Comparison of ENCODE assay signal across 18 cellular contexts in the genomic region with DNA sequence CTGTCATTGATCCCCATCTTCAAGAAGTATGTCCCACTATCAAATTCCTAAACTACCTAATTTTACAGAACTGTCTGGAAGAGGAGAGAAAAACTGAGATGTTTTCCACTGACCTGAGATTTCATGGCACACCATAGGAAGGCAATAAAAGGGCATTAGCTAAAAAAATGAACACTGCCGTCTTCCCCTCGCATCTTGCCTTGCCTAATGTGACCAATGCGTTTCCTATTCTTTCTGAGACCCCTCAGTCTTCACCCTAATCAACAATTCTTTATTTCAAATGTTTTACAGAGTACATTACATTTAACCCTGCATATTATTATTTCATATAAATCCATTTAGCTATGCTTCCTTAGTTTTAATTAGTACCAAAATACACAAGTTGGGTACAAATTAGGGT.
"Had no signal": no experiment of that assay in that cellular context is flagged by ENCODE, and none has a peak within 500 bp of the region (broad histone marks: within the 10 kb centered on the region; RNA-seq: fewer than 3 reads in every experiment).

No MANE protein-coding gene starts in this region.

- ATAC-seq: left ventricle myocardium superior, right lobe of liver had no signal

- H3K27ac ChIP-seq: cardiac muscle cell, dorsolateral prefrontal cortex, epithelial cell of prostate, parathyroid adenoma, right lobe of liver, thoracic aorta, VCaP had no signal

- H3K9me3 Mint-ChIP-seq: nephron; T-helper 1 cell treated with Interleukin-12 subunit alpha and Interleukin-12 subunit beta and Interleukin-4 antibody, amounts not matched to agents 30 μg/mL and 1 μg/mL, for 36 hours had no signal

- H3K27ac Mint-ChIP-seq: T-helper 1 cell treated with Interleukin-12 subunit alpha and Interleukin-12 subunit beta and Interleukin-4 antibody, amounts not matched to agents 30 μg/mL and 1 μg/mL, for 36 hours had no signal

- H3K9ac ChIP-seq: parathyroid adenoma had no signal

- DNase-seq: activated CD4-positive, alpha-beta T cell treated with anti-CD3 and anti-CD28 coated beads for 1 hour; activated CD4-positive, alpha-beta T cell treated with anti-CD3 and anti-CD28 coated beads, Interleukin-2, amount 50 U/mL, for 48 hours; activated naive CD4-positive, alpha-beta T cell treated with anti-CD3 and anti-CD28 coated beads, Interleukin-2, amount 50 U/mL, for 16 hours; activated T-cell treated with anti-CD3 and anti-CD28 coated beads, Interleukin-2, amount 50 U/mL, for 1 hour; amygdala; dorsolateral prefrontal cortex; foreskin fibroblast; left ventricle myocardium superior; right lobe of liver; stimulated activated CD4-positive, alpha-beta T cell treated with anti-CD3 and anti-CD28 coated beads, Interleukin-4, amount 100 ng/mL, for 1 hour had no signal

- H3K4me1 ChIP-seq: parathyroid adenoma, right lobe of liver had no signal

- H3K36me3 ChIP-seq: right lobe of liver, thoracic aorta had no signal

- H2AFZ ChIP-seq: parathyroid adenoma had no signal

- H3K4me3 Mint-ChIP-seq: nephron; T-helper 1 cell treated with Interleukin-12 subunit alpha and Interleukin-12 subunit beta and Interleukin-4 antibody, amounts not matched to agents 30 μg/mL and 1 μg/mL, for 36 hours had no signal

- H3K9me3 ChIP-seq: right lobe of liver, thoracic aorta had no signal

- H3K4me2 ChIP-seq: smooth muscle cell had no signal

- H3K27me3 ChIP-seq: cardiac muscle cell, dorsolateral prefrontal cortex, right lobe of liver had no signal

- H3K4me3 ChIP-seq: cardiac muscle cell, dorsolateral prefrontal cortex, right lobe of liver, smooth muscle cell, thoracic aorta had no signal
